27 cellular contexts compared by ENCODE assay signal in genomic region chr1:113672491-113672890, GRCh38.
"Had no signal": no experiment of that assay in that cellular context is flagged by ENCODE, and none has a peak within 500 bp of the region (broad histone marks: within the 10 kb centered on the region; RNA-seq: fewer than 3 reads in every experiment).

No MANE protein-coding gene starts in this region.

- ATAC-seq: stimulated activated effector memory CD8-positive, alpha-beta T cell treated with anti-CD3 and anti-CD28 coated beads, Interleukin-12 subunit alpha, Interleukin-12 subunit beta, amount 100 ng/mL, for 72 hours; stimulated activated memory B cell treated with anti-CD40 and anti-IgM and Interleukin-4, amounts not matched to agents 10 μg/mL and 1 μg/mL and 100 μg/mL, for 72 hours; stimulated activated naive B cell treated with anti-CD40 and anti-IgM and Interleukin-4, amounts not matched to agents 10 μg/mL and 1 μg/mL and 100 μg/mL, for 72 hours; stimulated activated naive CD8-positive, alpha-beta T cell treated with anti-CD3 and anti-CD28 coated beads, Interleukin-15, amount 100 ng/mL, for 72 hours; stimulated activated naive CD8-positive, alpha-beta T cell treated with anti-CD3 and anti-CD28 coated beads, Interleukin-15, Interleukin-2, amounts not matched to agents 100 U/mL and 50 U/mL, for 24 hours; upper lobe of right lung had no signal

- H3K27me3 ChIP-seq: stomach, suprapubic skin, testis, thyroid gland, tibial artery, tibial nerve, transverse colon, upper lobe of left lung, upper lobe of right lung, uterus, vagina had no signal

- H3K4me1 ChIP-seq: suprapubic skin, testis, tibial artery, upper lobe of right lung, uterus had no signal

- H3K4me3 ChIP-seq: stomach, suprapubic skin, testis, thoracic aorta, thyroid gland, tibial artery, tibial nerve, transverse colon, upper lobe of left lung, upper lobe of right lung, uterus, vagina had no signal

- H3K36me3 ChIP-seq: uterus, vagina had no signal

- H3K9me3 ChIP-seq: stomach, suprapubic skin, testis, thoracic aorta, thyroid gland, tibial artery, tibial nerve, transverse colon, upper lobe of left lung, upper lobe of right lung, uterus, vagina had no signal

- FAIRE-seq: urothelium cell line had no signal

- DNase-seq: stimulated activated CD4-positive, alpha-beta T cell treated with anti-CD3 and anti-CD28 coated beads, Interleukin-2, amount 100 ng/mL, for 48 hours; stimulated activated CD4-positive, alpha-beta T cell treated with anti-CD3 and anti-CD28 coated beads, Interleukin-4, amount 100 ng/mL, for 1 hour; stimulated activated CD4-positive, alpha-beta T cell treated with anti-CD3 and anti-CD28 coated beads, Interleukin-4, amount 100 ng/mL, for 24 hours; stimulated activated CD4-positive, alpha-beta T cell treated with anti-CD3 and anti-CD28 coated beads, Interleukin-4, amount 100 ng/mL, for 4 hours; stimulated activated CD8-positive, alpha-beta memory T cell treated with anti-CD3 and anti-CD28 coated beads, Interleukin-4, amount 100 ng/mL, for 48 hours; stimulated activated naive B cell treated with anti-CD40 and anti-IgM and Interleukin-4, amounts not matched to agents 10 μg/mL and 1 μg/mL and 100 μg/mL, for 72 hours; stimulated activated naive CD4-positive, alpha-beta T cell; stimulated activated naive CD4-positive, alpha-beta T cell treated with Interleukin-2 at 50 U/mL for 16 hours; stimulated activated naive CD8-positive, alpha-beta T cell treated with anti-CD3 and anti-CD28 coated beads, Interleukin-15, amount 100 ng/mL, for 72 hours; stimulated activated naive CD8-positive, alpha-beta T cell treated with anti-CD3 and anti-CD28 coated beads, Interleukin-15, Interleukin-2, amounts not matched to agents 100 U/mL and 50 U/mL, for 24 hours; stomach; substantia nigra; testis; thyroid gland; tibial artery; transverse colon; trophoblast cell; upper lobe of left lung; upper lobe of right lung; uterus had no signal

- H3K27ac ChIP-seq: stomach, suprapubic skin, testis, thoracic aorta, thyroid gland, tibial artery, tibial nerve, transverse colon, upper lobe of left lung, upper lobe of right lung, uterus, vagina had no signal
